ENCODE assay signal across 8 cellular contexts in genomic region chr16:67244387-67245188, GRCh38. TPM values are rescaled to one million over a fixed set of nuclear protein-coding genes. Genes with fewer than 3 reads are reported as not detected.
DNase-seq lines count a peak whose midpoint lies in the region; ATAC-seq, FAIRE-seq and TF ChIP-seq lines count a peak whose summit lies in the region.

No MANE protein-coding gene starts in this region.

- ATAC-seq in HG02938 (IDR thresholded peaks at IDR 0.05; ENCODE audit: unreplicated experiment): peak; percentile 54

- H3K36me3 ChIP-seq in Peyer's patch: peaks cover 0 to 2% (median 0%) of the 10 kb centered on the region in 3 donors

- DNase-seq in GM18507 (ENCODE audit: extremely low spot score, insufficient read length, low read depth) (peak; percentile 75), Peyer's patch (peak; percentile 58 to 89 (median 79)), globus pallidus (ENCODE audit: low spot score) (peak; percentile 68), renal cortical epithelial cell (ENCODE audit: low read depth) (peak; percentile 69), frontal cortex (ENCODE audit: low spot score in 2 of 2) (no peak), HuH-7.5 (ENCODE audit: low spot score) (no peak)
- DNase-seq in activated T-helper 1 cell treated with anti-CD3 and anti-CD28 coated beads, Interleukin-2, amount 50 U/mL, for 16 hours (ENCODE audit: low read depth in 1 of 2, low spot score in 1 of 2): peak; percentile 41 to 66

- TF ChIP-seq CTCF in Peyer's patch (IDR thresholded peaks at IDR 0.05): no peak

- TF ChIP-seq POLR2A in Peyer's patch (IDR thresholded peaks at IDR 0.05): no peak

- H3K9me3 ChIP-seq in Peyer's patch: no peaks in the 10 kb centered on the region

- peaks cover 10 to 76% (median 40%) of the 10 kb centered on the region in 4 donors for H3K4me1 ChIP-seq in Peyer's patch

- peaks cover 0 to 5% of the 10 kb centered on the region in 2 donors for H3K27me3 ChIP-seq in Peyer's patch

- FAIRE-seq in GM18507 (lab: Jason Lieb, UNC) (peak; percentile 97), frontal cortex (lab: Jason Lieb, UNC) (no peak)

- H3K4me3 ChIP-seq in Peyer's patch: no peak overlapping the region

- H3K27ac ChIP-seq in Peyer's patch: peak overlapping the region; percentile 85 to 90 (median 88)

RNA-seq across cellular contexts. Expression of gene FHOD1, which starts 2.7 kb away (rescaled TPM):
- 10 to 100 TPM; 13.3 to 64.4 (median 38.8) TPM for total RNA-seq in Peyer's patch
- 5.4 and 20.5 TPM in 2 replicates for total RNA-seq in renal cortical epithelial cell
- 1.6 TPM for total RNA-seq in frontal cortex

RNA-seq across cellular contexts. Expression of gene SLC9A5, which starts 4.2 kb away (rescaled TPM):
- total RNA-seq in Peyer's patch: 1 to 10 TPM; 1.2 to 2.2 (median 1.8) TPM
- 0.60 and 0.69 TPM in 2 replicates for total RNA-seq in renal cortical epithelial cell
- 0.41 TPM for total RNA-seq in frontal cortex

RNA-seq across cellular contexts. Expression of gene TMEM208, which starts 17.7 kb away (rescaled TPM):
- total RNA-seq in Peyer's patch (10 to 100 TPM; 23.9 to 40.3 (median 33.3) TPM), renal cortical epithelial cell (22.0 and 50.2 TPM in 2 replicates), frontal cortex (21.2 TPM)

RNA-seq across cellular contexts. Expression of gene PLEKHG4, which starts 34.7 kb away (rescaled TPM):
- total RNA-seq in Peyer's patch (10 to 100 TPM; 12.3 to 16.5 (median 14.0) TPM), renal cortical epithelial cell (13.9 and 18.5 TPM in 2 replicates), frontal cortex (2.9 TPM)

RNA-seq across cellular contexts. Expression of gene ELMO3, which starts 45.7 kb away (rescaled TPM):
- 100 to 1,000 TPM in 1 of 4 donors, 10 to 100 TPM in 3; 25.6 to 119 (median 82.2) TPM for total RNA-seq in Peyer's patch
- 3.1 and 20.1 TPM in 2 replicates for total RNA-seq in renal cortical epithelial cell
- total RNA-seq in frontal cortex: 0.41 TPM

Comparison
In these comparisons a context has a peak if more than half of its experiments do, and no peak if none do; other contexts are left out.
1. DNase-seq: peak in GM18507 (single experiment), Peyer's patch (3 of 3), activated T-helper 1 cell treated with anti-CD3 and anti-CD28 coated beads, Interleukin-2, amount 50 U/mL, for 16 hours (2 of 2), globus pallidus (single experiment) and renal cortical epithelial cell (single experiment); none in frontal cortex (0 of 2) and HuH-7.5 (single experiment).